Comparison of ENCODE assay signal across 17 cellular contexts in genomic region chr2:68790600-68790999, GRCh38. TPM values are rescaled to one million over a fixed set of nuclear protein-coding genes. Genes with fewer than 3 reads are reported as not detected.
DNase-seq lines count a peak whose midpoint lies in the region; ATAC-seq and TF ChIP-seq lines count a peak whose summit lies in the region.
"Had no signal": no experiment of that assay in that cellular context is flagged by ENCODE, and none has a peak within 500 bp of the region (broad histone marks: within the 10 kb centered on the region; RNA-seq: fewer than 3 reads in every experiment).

No MANE protein-coding gene starts in this region.

- peaks cover 61% of the 10 kb centered on the region for H3K36me3 Mint-ChIP-seq in CD8-positive, alpha-beta T cell
- H3K36me3 Mint-ChIP-seq in activated T-helper 1 cell treated with anti-CD3 and anti-CD28 coated beads, Interleukin-12 subunit alpha, Interleukin-12 subunit beta, Interleukin-2, Interleukin-4 antibody, amounts not matched to agents 30 ng/mL and 10 ng/mL and 1 ng/mL, durations not matched to agents 14 hours and 24 hours and 36 hours (ENCODE audit: low read depth), result peaks cover 49% of the 10 kb centered on the region
- H3K36me3 Mint-ChIP-seq in memory B cell, result peaks cover 42% of the 10 kb centered on the region

- H3K27ac ChIP-seq in BLaER1, result peak overlapping the region; percentile 57
- no peak overlapping the region for H3K27ac ChIP-seq in CD8-positive, alpha-beta T cell (ENCODE audit: low read depth, low read length)
- H3K27ac ChIP-seq: right lobe of liver had no signal

- H3K27me3 ChIP-seq in BLaER1, result no peaks in the 10 kb centered on the region
- H3K27me3 ChIP-seq in CD8-positive, alpha-beta T cell (ENCODE audit: insufficient read depth, low read length), result no peaks in the 10 kb centered on the region
- H3K27me3 ChIP-seq: heart left ventricle, MG63, right lobe of liver had no signal

- CTCF ChIA-PET in CD8-positive, alpha-beta T cell (lab: Charles Lee), result interaction anchor here (0.6 to 8.0 kb wide), 7 partner anchors 9 to 45 kb away, joined by 3 to 63 read pairs (median 4); no protein-coding TSS in a partner anchor

- ATAC-seq in CD8-positive, alpha-beta T cell, result no peak
- ATAC-seq in memory B cell (ENCODE audit: low read depth), result no peak
- ATAC-seq in HG03354 (IDR thresholded peaks at IDR 0.05; ENCODE audit: poor library complexity, severe bottlenecking, unreplicated experiment), result no peak
- ATAC-seq: heart left ventricle, right lobe of liver had no signal

- no peak overlapping the region for H3K4me3 ChIP-seq in BLaER1
- H3K4me3 ChIP-seq in CD8-positive, alpha-beta T cell (ENCODE audit: low read depth, low read length), result no peak overlapping the region
- H3K4me3 ChIP-seq: heart left ventricle, MG63, right lobe of liver had no signal

- peaks cover 60% of the 10 kb centered on the region for H3K4me1 Mint-ChIP-seq in CD8-positive, alpha-beta T cell (ENCODE audit: low read depth)
- H3K4me1 Mint-ChIP-seq in activated T-helper 1 cell treated with anti-CD3 and anti-CD28 coated beads, Interleukin-12 subunit alpha, Interleukin-12 subunit beta, Interleukin-2, Interleukin-4 antibody, amounts not matched to agents 30 ng/mL and 10 ng/mL and 1 ng/mL, durations not matched to agents 14 hours and 24 hours and 36 hours (ENCODE audit: low read depth), result peaks cover 52% of the 10 kb centered on the region
- H3K4me1 Mint-ChIP-seq in memory B cell, result peaks cover 54% of the 10 kb centered on the region

- H3K27me3 Mint-ChIP-seq in CD8-positive, alpha-beta T cell (ENCODE audit: low read depth), result no peaks in the 10 kb centered on the region
- no peaks in the 10 kb centered on the region for H3K27me3 Mint-ChIP-seq in activated T-helper 1 cell treated with anti-CD3 and anti-CD28 coated beads, Interleukin-12 subunit alpha, Interleukin-12 subunit beta, Interleukin-2, Interleukin-4 antibody, amounts not matched to agents 30 ng/mL and 10 ng/mL and 1 ng/mL, durations not matched to agents 14 hours and 24 hours and 36 hours (ENCODE audit: insufficient read depth)
- H3K27me3 Mint-ChIP-seq in memory B cell, result no peaks in the 10 kb centered on the region

- DNase-seq in CD8-positive, alpha-beta T cell, result no peak
- DNase-seq in activated T-helper 1 cell treated with anti-CD3 and anti-CD28 coated beads, Interleukin-12 subunit alpha, Interleukin-12 subunit beta, Interleukin-2, Interleukin-4 antibody, amounts not matched to agents 30 ng/mL and 10 ng/mL and 1 ng/mL, durations not matched to agents 14 hours and 24 hours and 36 hours (ENCODE audit: low spot score), result no peak
- no peak for DNase-seq in memory B cell (ENCODE audit: low spot score in 2 of 2)
- DNase-seq in iPS-NIHi11 (ENCODE audit: low spot score), result no peak
- no peak for DNase-seq in AG08395 (ENCODE audit: low spot score)
- DNase-seq in stimulated activated CD4-positive, alpha-beta T cell treated with anti-CD3 and anti-CD28 coated beads, Interleukin-15, amount 100 ng/mL, for 24 hours, result no peak
- DNase-seq: AML-193; heart left ventricle; MG63; midbrain; NCI-H2029; NCI-H526; occipital lobe; stimulated activated CD4-positive, alpha-beta T cell treated with anti-CD3 and anti-CD28 coated beads, Interleukin-1b, Interleukin-23, amount 100 ng/mL, for 48 hours had no signal

- peak overlapping the region; percentile 92 for H3K27ac Mint-ChIP-seq in CD8-positive, alpha-beta T cell
- peak overlapping the region; percentile 5 for H3K27ac Mint-ChIP-seq in activated T-helper 1 cell treated with anti-CD3 and anti-CD28 coated beads, Interleukin-12 subunit alpha, Interleukin-12 subunit beta, Interleukin-2, Interleukin-4 antibody, amounts not matched to agents 30 ng/mL and 10 ng/mL and 1 ng/mL, durations not matched to agents 14 hours and 24 hours and 36 hours
- H3K27ac Mint-ChIP-seq in memory B cell, result no peak overlapping the region

- intact Hi-C loops in CD8-positive, alpha-beta T cell (cut with DNase I, micrococcal nuclease), result loop anchor here (2.0 to 5.0 kb wide), 2 partner anchors 14 to 38 kb away; no protein-coding TSS in a partner anchor
- intact Hi-C loops in activated T-helper 1 cell treated with anti-CD3 and anti-CD28 coated beads, Interleukin-12 subunit alpha, Interleukin-12 subunit beta, Interleukin-2, Interleukin-4 antibody, amounts not matched to agents 30 ng/mL and 10 ng/mL and 1 ng/mL, durations not matched to agents 14 hours and 24 hours and 36 hours (cut with micrococcal nuclease), result no loop called here

- no peak overlapping the region; the same call in 1 of the 2 replicates for H3K9ac ChIP-seq in BLaER1

- POLR2A ChIA-PET in CD8-positive, alpha-beta T cell (lab: Charles Lee), result interaction anchor here (0.8 to 1.9 kb wide), 8 partner anchors 9 to 405 kb away, joined by 3 to 8 read pairs (median 4); no protein-coding TSS in a partner anchor

- H3K9me3 Mint-ChIP-seq in CD8-positive, alpha-beta T cell, result no peaks in the 10 kb centered on the region
- H3K9me3 Mint-ChIP-seq in activated T-helper 1 cell treated with anti-CD3 and anti-CD28 coated beads, Interleukin-12 subunit alpha, Interleukin-12 subunit beta, Interleukin-2, Interleukin-4 antibody, amounts not matched to agents 30 ng/mL and 10 ng/mL and 1 ng/mL, durations not matched to agents 14 hours and 24 hours and 36 hours, result no peaks in the 10 kb centered on the region
- no peaks in the 10 kb centered on the region for H3K9me3 Mint-ChIP-seq in memory B cell

- 0 out of 2 replicates have a peak, but pooled peaks cover 10% of the 10 kb centered on the region for H3K9me3 ChIP-seq in BLaER1
- H3K9me3 ChIP-seq in CD8-positive, alpha-beta T cell (ENCODE audit: low read length), result no peaks in the 10 kb centered on the region
- H3K9me3 ChIP-seq: MG63, right lobe of liver had no signal

- H3K4me2 ChIP-seq in BLaER1, result peak overlapping the region; percentile 66

- peaks cover 68% of the 10 kb centered on the region for H3K36me3 ChIP-seq in BLaER1
- H3K36me3 ChIP-seq in CD8-positive, alpha-beta T cell (ENCODE audit: insufficient read depth, low read length), result peaks cover 28% of the 10 kb centered on the region
- H3K36me3 ChIP-seq: MG63 had no signal

- peaks cover 65% of the 10 kb centered on the region for H3K4me1 ChIP-seq in BLaER1
- peaks cover 45% of the 10 kb centered on the region for H3K4me1 ChIP-seq in CD8-positive, alpha-beta T cell (ENCODE audit: insufficient read depth, low read length)
- H3K4me1 ChIP-seq: right lobe of liver had no signal

- no peak for TF ChIP-seq CTCF in CD8-positive, alpha-beta T cell (IDR thresholded peaks at IDR 0.05)

- H3K4me3 Mint-ChIP-seq in CD8-positive, alpha-beta T cell, result peak overlapping the region; percentile 6
- no peak overlapping the region for H3K4me3 Mint-ChIP-seq in activated T-helper 1 cell treated with anti-CD3 and anti-CD28 coated beads, Interleukin-12 subunit alpha, Interleukin-12 subunit beta, Interleukin-2, Interleukin-4 antibody, amounts not matched to agents 30 ng/mL and 10 ng/mL and 1 ng/mL, durations not matched to agents 14 hours and 24 hours and 36 hours
- H3K4me3 Mint-ChIP-seq in memory B cell, result peak overlapping the region; percentile 57

- H4K20me1 ChIP-seq in BLaER1, result no peaks in the 10 kb centered on the region; the same call in 1 of the 2 replicates

RNA-seq across cellular contexts. Expression of gene ARHGAP25, which starts 56.0 kb away (rescaled TPM):
- total RNA-seq in CD8-positive, alpha-beta T cell, result 10 to 100 TPM; 35.8 to 36.7 TPM
- total RNA-seq in activated T-helper 1 cell treated with anti-CD3 and anti-CD28 coated beads, Interleukin-12 subunit alpha, Interleukin-12 subunit beta, Interleukin-2, Interleukin-4 antibody, amounts not matched to agents 30 ng/mL and 10 ng/mL and 1 ng/mL, durations not matched to agents 14 hours and 24 hours and 36 hours, result 71.6 and 74.2 TPM in 2 replicates
